15 cellular contexts compared by ENCODE assay signal in genomic region chr7:44062180-44062902, GRCh38. TPM values are rescaled to one million over a fixed set of nuclear protein-coding genes. Genes with fewer than 3 reads are reported as not detected.
DNase-seq lines count a peak whose midpoint lies in the region; ATAC-seq, FAIRE-seq and TF ChIP-seq lines count a peak whose summit lies in the region.
"Had no signal": no experiment of that assay in that cellular context is flagged by ENCODE, and none has a peak within 500 bp of the region (broad histone marks: within the 10 kb centered on the region; RNA-seq: fewer than 3 reads in every experiment).

No MANE protein-coding gene starts in this region.

- SMC1A ChIA-PET in GM12878 (lab: Charles Lee; ENCODE audit: uncharacterized antibody, unreplicated experiment): no interaction called here

- H3K9ac ChIP-seq in GM12878 (ENCODE audit: control insufficient read depth, insufficient read depth, low read length): no peak overlapping the region

- H3K4me3 ChIP-seq in cardiac muscle cell (no peak overlapping the region), GM12878 (no peak overlapping the region), lower lobe of right lung (no peak overlapping the region), transverse colon (no peak overlapping the region)
- H3K4me3 ChIP-seq: SJSA1, skin epidermis had no signal

- POLR2A ChIA-PET in GM12878 (lab: Charles Lee): interaction anchor here (1.0 kb wide), 1 partner anchor 19 kb away, joined by 3 read pairs; no protein-coding TSS in a partner anchor

- CTCF ChIA-PET in GM12878 (lab: Yijun Ruan, JAX): no interaction called here

- in situ Hi-C loops in GM12878 (cut with MboI): no loop called here
- in situ Hi-C loops in transverse colon (cut with MboI; ENCODE audit: low pct_ligation_motif_present in 1 of 4, low pct_unique_long_range_greater_than_20kb in 1 of 4, low sequenced_read_pairs in 3 of 4): no loop called here

- TF ChIP-seq EP300 in GM12878 (IDR thresholded peaks at IDR 0.05; ENCODE audit: borderline replicate concordance in 1 of 2, control insufficient read depth in 1 of 2, low read depth in 2 of 2, low read length in 2 of 2) (no peak), transverse colon (IDR thresholded peaks at IDR 0.05; ENCODE audit: low read depth) (no peak)

- peaks cover 11% of the 10 kb centered on the region for H3K36me3 ChIP-seq in cardiac muscle cell
- peaks cover 29 to 34% of the 10 kb centered on the region in 2 experiments for H3K36me3 ChIP-seq in GM12878 (ENCODE audit: control insufficient read depth in 2 of 2, insufficient read depth in 2 of 2, low read length in 1 of 2)
- H3K36me3 ChIP-seq in lower lobe of right lung: peaks cover 51% of the 10 kb centered on the region
- H3K36me3 ChIP-seq in transverse colon: peaks cover 0 to 42% (median 17%) of the 10 kb centered on the region in 4 donors

- H3K4me1 ChIP-seq in cardiac muscle cell (ENCODE audit: low read depth) (peaks cover 44% of the 10 kb centered on the region), GM12878 (ENCODE audit: control insufficient read depth, insufficient read depth, low read length) (peaks cover 21% of the 10 kb centered on the region), lower lobe of right lung (peaks cover 28% of the 10 kb centered on the region), transverse colon (peaks cover 16 to 20% (median 18%) of the 10 kb centered on the region in 4 donors)
- H3K4me1 ChIP-seq: SJSA1 had no signal

- intact Hi-C loops in Right ventricle myocardium superior (cut with DNase I): no loop called here
- intact Hi-C loops in GM12878 (cut with micrococcal nuclease; ENCODE audit: unreplicated experiment): no loop called here
- intact Hi-C loops in lower lobe of right lung (cut with DNase I): no loop called here
- intact Hi-C loops in transverse colon (cut with DNase I; ENCODE audit: low total_unique reads): no loop called here

- H3K9me3 ChIP-seq in cardiac muscle cell (ENCODE audit: low read depth) (no peaks in the 10 kb centered on the region), GM12878 (replicated peaks; ENCODE audit: control insufficient read depth, insufficient read depth, low read length) (no peaks in the 10 kb centered on the region), lower lobe of right lung (no peaks in the 10 kb centered on the region), transverse colon (no peaks in the 10 kb centered on the region)
- H3K9me3 ChIP-seq: SJSA1 had no signal

- WGBS in GM12878 (ENCODE audit: insufficient coverage, insufficient replicate concordance, low lambda C conversion rate, missing lambda C conversion rate): 89% methylated on average over 11 of the region's 11 CpGs
- WGBS in transverse colon (ENCODE audit: low coverage in 1 of 2), 2 donors: 90% methylated on average over 10 of the region's 11 CpGs; no CpG with 5 or more reads in 1 of the 2 donors

- no peak for FAIRE-seq in GM12878 (lab: Jason Lieb, UNC)
- FAIRE-seq: endometrium had no signal

- TF ChIP-seq CTCF in cardiac muscle cell (IDR thresholded peaks at IDR 0.05; ENCODE audit: low read depth, low read length): no peak
- no peak for TF ChIP-seq CTCF in GM12878 (IDR thresholded peaks at IDR 0.05 in 2 of 3, conservative IDR thresholded peaks at IDR 0.05 in 1 of 3; ENCODE audit: control insufficient read depth in 2 of 3, extremely low read depth in 1 of 3, insufficient read depth in 1 of 3, low read depth in 3 of 3, low read length in 3 of 3)
- no peak for TF ChIP-seq CTCF in lower lobe of right lung (IDR thresholded peaks at IDR 0.05)
- TF ChIP-seq CTCF in transverse colon (IDR thresholded peaks at IDR 0.05): no peak

- DNase-seq in cardiac muscle cell (ENCODE audit: low read depth in 1 of 2, low spot score in 1 of 2): no peak
- no peak for DNase-seq in Right ventricle myocardium superior
- no peak for DNase-seq in GM12878 (ENCODE audit: low read depth, low spot score)
- DNase-seq in lower lobe of right lung: peak; percentile 38
- DNase-seq in transverse colon: peak; percentile 6
- DNase-seq in cerebellum (ENCODE audit: low spot score): no peak
- no peak for DNase-seq in Ammon's horn (ENCODE audit: low spot score)
- DNase-seq: activated CD4-positive, alpha-beta T cell treated with anti-CD3 and anti-CD28 coated beads, Interleukin-2, amount 10 ng/mL, durations not matched to agents 7 days and 5 days; activated T-cell treated with anti-CD3 and anti-CD28 coated beads, Interleukin-2, amount 50 U/mL, for 48 hours; mesenchymal stem cell; NCI-H1092 had no signal

- no TSS peak for BruUV-seq in GM12878 (replicated peaks; lab: Mats Ljungman, UMichigan)

- peak; percentile 60 for TF ChIP-seq POLR2A in GM12878 (IDR thresholded peaks at IDR 0.05; ENCODE audit: low read depth, low read length)
- no peak for TF ChIP-seq POLR2A in transverse colon (IDR thresholded peaks at IDR 0.05)

- RAD21 ChIA-PET in GM12878 (lab: Charles Lee; ENCODE audit: unreplicated experiment): no interaction called here

- no peak overlapping the region for H3K4me2 ChIP-seq in GM12878 (ENCODE audit: control insufficient read depth, insufficient read depth)

- no peaks in the 10 kb centered on the region for H3K79me2 ChIP-seq in GM12878 (ENCODE audit: control insufficient read depth, insufficient read depth, low read length)

- no peak overlapping the region for H2AFZ ChIP-seq in GM12878 (ENCODE audit: control insufficient read depth, low read depth, low read length)

- no peak for ATAC-seq in Right ventricle myocardium superior (ENCODE audit: poor library complexity)
- ATAC-seq in GM12878: no peak
- ATAC-seq in lower lobe of right lung: no peak
- no peak for ATAC-seq in GM21786 (IDR thresholded peaks at IDR 0.05; ENCODE audit: unreplicated experiment)

- H3K27ac ChIP-seq in cardiac muscle cell: peak overlapping the region; percentile 78
- H3K27ac ChIP-seq in GM12878 (ENCODE audit: control insufficient read depth, insufficient read depth): no peak overlapping the region
- no peak overlapping the region for H3K27ac ChIP-seq in lower lobe of right lung
- H3K27ac ChIP-seq in transverse colon: no peak overlapping the region
- H3K27ac ChIP-seq: SJSA1, skin epidermis had no signal

- no peak for TF ChIP-seq RAD21 in GM12878 (IDR thresholded peaks at IDR 0.05; ENCODE audit: insufficient read depth, low read depth, low read length)

- H3K27me3 ChIP-seq in cardiac muscle cell (no peaks in the 10 kb centered on the region), GM12878 (replicated peaks in 1 of 2; ENCODE audit: control insufficient read depth in 2 of 2, insufficient read depth in 2 of 2, low read length in 1 of 2) (no peaks in the 10 kb centered on the region), lower lobe of right lung (ENCODE audit: low read depth) (no peaks in the 10 kb centered on the region), transverse colon (no peaks in the 10 kb centered on the region)
- H3K27me3 ChIP-seq: SJSA1 had no signal

- peaks cover under 1% of the 10 kb centered on the region; the same call in 1 of the 2 replicates for H4K20me1 ChIP-seq in GM12878 (ENCODE audit: control insufficient read depth, insufficient read depth)

RNA-seq across cellular contexts. Expression of gene PGAM2, which starts 3.0 kb away (rescaled TPM):
- total RNA-seq in cardiac muscle cell (129 and 148 TPM in 2 replicates), Right ventricle myocardium superior (1,131 TPM), GM12878 (2014; rRNA removed) (not detected in 2 replicates), GM12878 (2014; rRNA removed; fragmentation: Illumina TruSeq; extraction: Trizol) (not detected in 2 replicates), GM12878 (2021) (0.24 TPM in 1 of 2 replicates, not detected in the other), lower lobe of right lung (0.44 TPM), transverse colon (1 to 10 TPM in 1 of 4 donors, not detected in 3; 9.7 TPM), cerebellum (13.0 TPM)
- polyA plus RNA-seq in cardiac muscle cell (165 and 213 TPM in 2 replicates), GM12878 (2011; rRNA removed) (not detected in 2 replicates), GM12878 (2014; fragmentation: Illumina TruSeq; extraction: Trizol) (not detected in 2 replicates), GM12878 (2014; fragmentation: Nextera tagmentation; extraction: Ambion mirVana) (not detected), GM12878 (2014; rRNA removed) (0.13 TPM in 1 of 2 replicates, not detected in the other), GM12878 (2016; fragmentation: Nextera tagmentation; extraction: Ambion mirVana) (not detected)
- 2.5 and 3.7 TPM in 2 replicates for total RNA-seq in GM12878 (2013; cell fraction: nucleolus; rRNA removed)
- polyA plus RNA-seq in GM12878 (2011; ENCODE audit: low read depth): not detected
- not detected in 2 replicates for polyA plus RNA-seq in GM12878 (2011; cell fraction: cytosol; rRNA removed)
- 0.87 and 1.2 TPM in 2 replicates for polyA plus RNA-seq in GM12878 (2011; cell fraction: nucleus; rRNA removed)
- 0.18 TPM in 1 of 2 replicates, not detected in the other for polyA plus RNA-seq in GM12878 (2012)
- polyA minus RNA-seq in GM12878 (2011; rRNA and poly(A)+ RNA removed): not detected in 2 replicates
- not detected in 2 replicates for polyA minus RNA-seq in GM12878 (2011; cell fraction: cytosol; rRNA and poly(A)+ RNA removed)
- polyA minus RNA-seq in GM12878 (2011; cell fraction: nucleus; rRNA and poly(A)+ RNA removed): 0.57 and 0.97 TPM in 2 replicates

RNA-seq across cellular contexts. Expression of gene DBNL, which starts 17.8 kb away (rescaled TPM):
- total RNA-seq in cardiac muscle cell (130 TPM in 2 replicates), Right ventricle myocardium superior (28.0 TPM), GM12878 (2014; rRNA removed) (113 and 117 TPM in 2 replicates), GM12878 (2014; rRNA removed; fragmentation: Illumina TruSeq; extraction: Trizol) (62.0 and 65.6 TPM in 2 replicates), GM12878 (2021) (108 and 110 TPM in 2 replicates), lower lobe of right lung (109 TPM), transverse colon (100 to 1,000 TPM in 3 of 4 donors, 10 to 100 TPM in 1; 97.5 to 184 (median 137) TPM), cerebellum (46.8 TPM)
- polyA plus RNA-seq in cardiac muscle cell (69.3 and 129 TPM in 2 replicates), GM12878 (2011; rRNA removed) (32.2 and 58.3 TPM in 2 replicates), GM12878 (2014; fragmentation: Illumina TruSeq; extraction: Trizol) (30.2 and 78.1 TPM in 2 replicates), GM12878 (2014; fragmentation: Nextera tagmentation; extraction: Ambion mirVana) (10 to 100 TPM in 1 of 2 experiments, 1 to 10 TPM in 1; 4.1 to 18.5 TPM), GM12878 (2014; rRNA removed) (90.4 and 108 TPM in 2 replicates), GM12878 (2016; fragmentation: Nextera tagmentation; extraction: Ambion mirVana) (100 to 1,000 TPM; 161 to 179 TPM)
- total RNA-seq in GM12878 (2013; cell fraction: nucleolus; rRNA removed): 252 and 284 TPM in 2 replicates
- 79.6 TPM for polyA plus RNA-seq in GM12878 (2011; ENCODE audit: low read depth)
- 82.9 and 87.8 TPM in 2 replicates for polyA plus RNA-seq in GM12878 (2011; cell fraction: cytosol; rRNA removed)
- 136 and 153 TPM in 2 replicates for polyA plus RNA-seq in GM12878 (2011; cell fraction: nucleus; rRNA removed)
- polyA plus RNA-seq in GM12878 (2012): 72.6 and 74.6 TPM in 2 replicates
- polyA minus RNA-seq in GM12878 (2011; rRNA and poly(A)+ RNA removed): 61.2 and 89.4 TPM in 2 replicates
- 23.8 and 26.2 TPM in 2 replicates for polyA minus RNA-seq in GM12878 (2011; cell fraction: cytosol; rRNA and poly(A)+ RNA removed)
- 35.8 and 70.2 TPM in 2 replicates for polyA minus RNA-seq in GM12878 (2011; cell fraction: nucleus; rRNA and poly(A)+ RNA removed)

RNA-seq across cellular contexts. Expression of gene POLM, which starts 20.0 kb away (rescaled TPM):
- total RNA-seq in cardiac muscle cell (52.5 and 95.9 TPM in 2 replicates), Right ventricle myocardium superior (15.5 TPM), GM12878 (2014; rRNA removed) (23.3 and 24.8 TPM in 2 replicates), GM12878 (2014; rRNA removed; fragmentation: Illumina TruSeq; extraction: Trizol) (13.5 and 14.1 TPM in 2 replicates), GM12878 (2021) (33.8 and 37.8 TPM in 2 replicates), lower lobe of right lung (24.2 TPM), transverse colon (100 to 1,000 TPM in 2 of 4 donors, 10 to 100 TPM in 2; 54.3 to 340 (median 81.1) TPM), cerebellum (12.8 TPM)
- polyA plus RNA-seq in cardiac muscle cell (25.1 and 26.7 TPM in 2 replicates), GM12878 (2011; rRNA removed) (11.0 and 15.9 TPM in 2 replicates), GM12878 (2014; fragmentation: Illumina TruSeq; extraction: Trizol) (8.0 and 16.1 TPM in 2 replicates), GM12878 (2014; fragmentation: Nextera tagmentation; extraction: Ambion mirVana) (1 to 10 TPM; 3.1 to 4.6 TPM), GM12878 (2014; rRNA removed) (39.4 and 41.5 TPM in 2 replicates), GM12878 (2016; fragmentation: Nextera tagmentation; extraction: Ambion mirVana) (10 to 100 TPM; 22.0 to 23.2 TPM)
- 108 and 133 TPM in 2 replicates for total RNA-seq in GM12878 (2013; cell fraction: nucleolus; rRNA removed)
- 9.0 TPM for polyA plus RNA-seq in GM12878 (2011; ENCODE audit: low read depth)
- polyA plus RNA-seq in GM12878 (2011; cell fraction: cytosol; rRNA removed): 17.6 and 26.6 TPM in 2 replicates
- 86.2 and 99.8 TPM in 2 replicates for polyA plus RNA-seq in GM12878 (2011; cell fraction: nucleus; rRNA removed)
- polyA plus RNA-seq in GM12878 (2012): 16.6 and 18.6 TPM in 2 replicates
- polyA minus RNA-seq in GM12878 (2011; rRNA and poly(A)+ RNA removed): 19.2 and 33.0 TPM in 2 replicates
- polyA minus RNA-seq in GM12878 (2011; cell fraction: cytosol; rRNA and poly(A)+ RNA removed): 12.7 and 16.4 TPM in 2 replicates
- 41.2 and 67.5 TPM in 2 replicates for polyA minus RNA-seq in GM12878 (2011; cell fraction: nucleus; rRNA and poly(A)+ RNA removed)

RNA-seq across cellular contexts. Expression of gene AEBP1, which starts 41.8 kb away (rescaled TPM):
- total RNA-seq in cardiac muscle cell (60.8 and 94.1 TPM in 2 replicates), Right ventricle myocardium superior (12.4 TPM), GM12878 (2014; rRNA removed) (0.06 TPM in 1 of 2 replicates, not detected in the other), GM12878 (2014; rRNA removed; fragmentation: Illumina TruSeq; extraction: Trizol) (not detected in 2 replicates), GM12878 (2021) (0.16 and 0.23 TPM in 2 replicates), lower lobe of right lung (82.5 TPM), transverse colon (100 to 1,000 TPM in 1 of 4 donors, 10 to 100 TPM in 3; 33.9 to 151 (median 89.0) TPM), cerebellum (11.3 TPM)
- polyA plus RNA-seq in cardiac muscle cell (96.0 and 107 TPM in 2 replicates), GM12878 (2011; rRNA removed) (0.09 and 0.20 TPM in 2 replicates), GM12878 (2014; fragmentation: Illumina TruSeq; extraction: Trizol) (not detected in 2 replicates), GM12878 (2014; fragmentation: Nextera tagmentation; extraction: Ambion mirVana) (not detected), GM12878 (2014; rRNA removed) (0.08 TPM in 1 of 2 replicates, not detected in the other), GM12878 (2016; fragmentation: Nextera tagmentation; extraction: Ambion mirVana) (under 1 TPM in 1 of 2 experiments, not detected in 1; 0.11 TPM)
- total RNA-seq in GM12878 (2013; cell fraction: nucleolus; rRNA removed): 1.9 and 3.2 TPM in 2 replicates
- 0.46 TPM for polyA plus RNA-seq in GM12878 (2011; ENCODE audit: low read depth)
- 0.13 and 0.22 TPM in 2 replicates for polyA plus RNA-seq in GM12878 (2011; cell fraction: cytosol; rRNA removed)
- 1.8 and 3.1 TPM in 2 replicates for polyA plus RNA-seq in GM12878 (2011; cell fraction: nucleus; rRNA removed)
- polyA plus RNA-seq in GM12878 (2012): 0.31 and 0.46 TPM in 2 replicates
- polyA minus RNA-seq in GM12878 (2011; rRNA and poly(A)+ RNA removed): 0.67 TPM in 1 of 2 replicates, not detected in the other
- not detected in 2 replicates for polyA minus RNA-seq in GM12878 (2011; cell fraction: cytosol; rRNA and poly(A)+ RNA removed)
- 0.24 and 0.57 TPM in 2 replicates for polyA minus RNA-seq in GM12878 (2011; cell fraction: nucleus; rRNA and poly(A)+ RNA removed)
- total RNA-seq: SJSA1 had no signal

Comparison
In these comparisons a context has a peak if more than half of its experiments do, and no peak if none do; other contexts are left out.
1. DNase-seq: peak in lower lobe of right lung (single experiment) and transverse colon (single experiment); none in cardiac muscle cell (0 of 2), Right ventricle myocardium superior (single experiment), GM12878 (single experiment), cerebellum (single experiment) and Ammon's horn (single experiment).